ENCODE assay signal across 12 cellular contexts in genomic region chr15:39403674-39404117, GRCh38.
A peak's percentile ranks its signal among the peaks of the same experiment; 100 is the strongest.
DNase-seq lines count a peak whose midpoint lies in the region; ATAC-seq and TF ChIP-seq lines count a peak whose summit lies in the region.
"Had no signal": no experiment of that assay in that cellular context is flagged by ENCODE, and none has a peak within 500 bp of the region (broad histone marks: within the 10 kb centered on the region; RNA-seq: fewer than 3 reads in every experiment).

No MANE protein-coding gene starts in this region.

- no peaks in the 10 kb centered on the region for H3K9me3 ChIP-seq in CD4-positive, alpha-beta memory T cell (ENCODE audit: control insufficient read depth in 1 of 2, low read length in 2 of 2)

- no peaks in the 10 kb centered on the region for H3K36me3 Mint-ChIP-seq in endothelial cell (ENCODE audit: low read depth, unreplicated experiment)
- no peaks in the 10 kb centered on the region for H3K36me3 Mint-ChIP-seq in CD4-positive, alpha-beta memory T cell
- H3K36me3 Mint-ChIP-seq: memory B cell had no signal

- DNase-seq in ELR (ENCODE audit: low read depth) (peak; percentile 82), NCI-H1436 treated with DMSO at 0.1 percent for 48 hours (lab: John Stamatoyannopoulos, UW) (peak; percentile 11), amniotic epithelial cell (ENCODE audit: low read depth) (peak; percentile 81), left kidney (ENCODE audit: low read depth, low spot score) (peak; percentile 32), endothelial cell (ENCODE audit: low spot score) (no peak), DMS114 treated with DMSO at 0.1 percent for 48 hours (lab: John Stamatoyannopoulos, UW; ENCODE audit: unreplicated experiment) (no peak)
- DNase-seq in CD4-positive, alpha-beta memory T cell = no peak
- DNase-seq: effector memory CD4-positive, alpha-beta T cell had no signal

- H3K36me3 ChIP-seq in CD4-positive, alpha-beta memory T cell (ENCODE audit: insufficient read depth, low read length) = no peaks in the 10 kb centered on the region

- POLR2A ChIA-PET in CD4-positive, alpha-beta memory T cell (lab: Charles Lee; ENCODE audit: partially characterized antibody) = no interaction called here

- no peak overlapping the region for H3K4me3 ChIP-seq in CD4-positive, alpha-beta memory T cell (ENCODE audit: low read length in 2 of 2)

- ATAC-seq in activated CD4-positive, CD25-positive, alpha-beta regulatory T cell treated with anti-CD3 and anti-CD28 coated beads, Interleukin-2, amount 50 U/mL, for 24 hours = no peak

- no peaks in the 10 kb centered on the region for H3K27me3 Mint-ChIP-seq in endothelial cell (ENCODE audit: unreplicated experiment)
- peaks cover 2 to 6% of the 10 kb centered on the region in 2 donors for H3K27me3 Mint-ChIP-seq in CD4-positive, alpha-beta memory T cell
- H3K27me3 Mint-ChIP-seq: memory B cell had no signal

- no peaks in the 10 kb centered on the region for H3K4me1 ChIP-seq in CD4-positive, alpha-beta memory T cell (ENCODE audit: insufficient read depth, low read length)

- no peaks in the 10 kb centered on the region for H3K9me3 Mint-ChIP-seq in endothelial cell (ENCODE audit: unreplicated experiment)
- no peaks in the 10 kb centered on the region for H3K9me3 Mint-ChIP-seq in CD4-positive, alpha-beta memory T cell
- H3K9me3 Mint-ChIP-seq: activated T-helper 2 cell treated with anti-CD3 and anti-CD28 coated beads, Interferon-gamma antibody, Interleukin-2, Interleukin-4, amounts not matched to agents 10 μg/mL and 5 μg/mL and 100 μg/mL, durations not matched to agents 14 hours and 24 hours and 36 hours; memory B cell; T-helper 1 cell treated with Interleukin-12 subunit alpha and Interleukin-12 subunit beta and Interleukin-4 antibody, amounts not matched to agents 30 μg/mL and 1 μg/mL, for 36 hours had no signal

- no peak overlapping the region for H3K4me3 Mint-ChIP-seq in endothelial cell (ENCODE audit: unreplicated experiment)
- H3K4me3 Mint-ChIP-seq in CD4-positive, alpha-beta memory T cell = no peak overlapping the region
- H3K4me3 Mint-ChIP-seq: memory B cell; T-helper 1 cell treated with Interleukin-12 subunit alpha and Interleukin-12 subunit beta and Interleukin-4 antibody, amounts not matched to agents 30 μg/mL and 1 μg/mL, for 36 hours had no signal

- TF ChIP-seq CTCF in endothelial cell (IDR thresholded peaks at IDR 0.05; ENCODE audit: unreplicated experiment) = no peak

- no peaks in the 10 kb centered on the region for H3K4me1 Mint-ChIP-seq in endothelial cell (ENCODE audit: unreplicated experiment)
- no peaks in the 10 kb centered on the region for H3K4me1 Mint-ChIP-seq in CD4-positive, alpha-beta memory T cell
- H3K4me1 Mint-ChIP-seq: memory B cell had no signal

- intact Hi-C loops in CD4-positive, alpha-beta memory T cell (cut with micrococcal nuclease) = no loop called here

- CTCF ChIA-PET in CD4-positive, alpha-beta memory T cell (lab: Charles Lee; ENCODE audit: partially characterized antibody) = no interaction called here

- H3K27me3 ChIP-seq in CD4-positive, alpha-beta memory T cell (ENCODE audit: insufficient read depth, low read length) = no peaks in the 10 kb centered on the region

- no peak overlapping the region for H3K27ac ChIP-seq in CD4-positive, alpha-beta memory T cell (ENCODE audit: low read depth, low read length)

- no peak overlapping the region for H3K27ac Mint-ChIP-seq in endothelial cell (ENCODE audit: unreplicated experiment)
- no peak overlapping the region for H3K27ac Mint-ChIP-seq in CD4-positive, alpha-beta memory T cell
- H3K27ac Mint-ChIP-seq: activated T-helper 2 cell treated with anti-CD3 and anti-CD28 coated beads, Interferon-gamma antibody, Interleukin-2, Interleukin-4, amounts not matched to agents 10 μg/mL and 5 μg/mL and 100 μg/mL, durations not matched to agents 14 hours and 24 hours and 36 hours; memory B cell; T-helper 1 cell treated with Interleukin-12 subunit alpha and Interleukin-12 subunit beta and Interleukin-4 antibody, amounts not matched to agents 30 μg/mL and 1 μg/mL, for 36 hours had no signal

Comparison
In these comparisons a context has a peak if more than half of its experiments do, and no peak if none do; other contexts are left out.
1. DNase-seq: peak in ELR (single experiment), NCI-H1436 treated with DMSO at 0.1 percent for 48 hours (single experiment), amniotic epithelial cell (single experiment) and left kidney (single experiment); none in endothelial cell (single experiment), CD4-positive, alpha-beta memory T cell (0 of 5) and DMS114 treated with DMSO at 0.1 percent for 48 hours (single experiment).